26 cellular contexts compared by ENCODE assay signal in genomic region chr1:64867266-64867665, GRCh38.
DNase-seq lines count a peak whose midpoint lies in the region; ATAC-seq and TF ChIP-seq lines count a peak whose summit lies in the region.
"Had no signal": no experiment of that assay in that cellular context is flagged by ENCODE, and none has a peak within 500 bp of the region (broad histone marks: within the 10 kb centered on the region; RNA-seq: fewer than 3 reads in every experiment).

No MANE protein-coding gene starts in this region.

- H3K9me3 Mint-ChIP-seq in effector memory CD8-positive, alpha-beta T cell, result no peaks in the 10 kb centered on the region
- no peaks in the 10 kb centered on the region for H3K9me3 Mint-ChIP-seq in stimulated activated effector memory CD8-positive, alpha-beta T cell treated with anti-CD3 and anti-CD28 coated beads, Interleukin-12 subunit alpha, Interleukin-12 subunit beta, amount 100 ng/mL, for 72 hours
- no peaks in the 10 kb centered on the region for H3K9me3 Mint-ChIP-seq in activated naive CD4-positive, alpha-beta T cell treated with anti-CD3 and anti-CD28 coated beads, Interleukin-2, amount 50 U/mL, for 72 hours
- H3K9me3 Mint-ChIP-seq: CD8-positive, alpha-beta T cell had no signal

- no peaks in the 10 kb centered on the region for H3K4me1 ChIP-seq in foreskin keratinocyte
- H3K4me1 ChIP-seq: Caco-2, SJCRH30 had no signal

- no peak overlapping the region for H3K27ac ChIP-seq in foreskin keratinocyte
- H3K27ac ChIP-seq: A549, SJCRH30 had no signal

- H3K27me3 ChIP-seq in foreskin keratinocyte, result no peaks in the 10 kb centered on the region
- H3K27me3 ChIP-seq: SJCRH30 had no signal

- peaks cover 13% of the 10 kb centered on the region for H3K36me3 Mint-ChIP-seq in T-helper 17 cell (ENCODE audit: low read depth)
- H3K36me3 Mint-ChIP-seq in effector memory CD8-positive, alpha-beta T cell (ENCODE audit: insufficient read depth), result peaks cover 86% of the 10 kb centered on the region
- H3K36me3 Mint-ChIP-seq in stimulated activated effector memory CD8-positive, alpha-beta T cell treated with anti-CD3 and anti-CD28 coated beads, Interleukin-12 subunit alpha, Interleukin-12 subunit beta, amount 100 ng/mL, for 72 hours, result peaks cover 92% of the 10 kb centered on the region
- peaks cover 25 to 27% of the 10 kb centered on the region in 2 donors for H3K36me3 Mint-ChIP-seq in activated naive CD4-positive, alpha-beta T cell treated with anti-CD3 and anti-CD28 coated beads, Interleukin-2, amount 50 U/mL, for 72 hours

- no peak for DNase-seq in T-helper 17 cell
- no peak for DNase-seq in effector memory CD8-positive, alpha-beta T cell
- DNase-seq in fibroblast of peridontal ligament (ENCODE audit: extremely low read depth), result peak; percentile 34
- DNase-seq in stimulated activated effector memory CD8-positive, alpha-beta T cell treated with anti-CD3 and anti-CD28 coated beads, Interleukin-12 subunit alpha, Interleukin-12 subunit beta, amount 100 ng/mL, for 72 hours (ENCODE audit: low spot score in 2 of 2), result no peak
- no peak for DNase-seq in activated naive CD4-positive, alpha-beta T cell treated with anti-CD3 and anti-CD28 coated beads, Interleukin-2, amount 50 U/mL, for 72 hours (ENCODE audit: low spot score in 2 of 2)
- DNase-seq in foreskin keratinocyte, result no peak
- DNase-seq: C1 segment of cervical spinal cord; Caco-2; DMS 273 treated with DMSO at 0.1 percent for 48 hours; DMS79; EL; GDM1; KG1; MM.1S; NCI-H2029; NCI-H524 treated with DMSO at 0.1 percent for 48 hours; NCI-H82; NK-92 treated with Interleukin-12 subunit alpha and Interleukin-12 subunit beta, amount 100 ng/mL, for 24 hours; PC-3; SJCRH30 had no signal

- H3K27ac Mint-ChIP-seq in T-helper 17 cell, result peak overlapping the region; percentile 88
- H3K27ac Mint-ChIP-seq in effector memory CD8-positive, alpha-beta T cell, result peak overlapping the region; percentile 5 to 49
- H3K27ac Mint-ChIP-seq in stimulated activated effector memory CD8-positive, alpha-beta T cell treated with anti-CD3 and anti-CD28 coated beads, Interleukin-12 subunit alpha, Interleukin-12 subunit beta, amount 100 ng/mL, for 72 hours, result peak overlapping the region; percentile 14
- peak overlapping the region in 1 of 2 donors; percentile 46 for H3K27ac Mint-ChIP-seq in activated naive CD4-positive, alpha-beta T cell treated with anti-CD3 and anti-CD28 coated beads, Interleukin-2, amount 50 U/mL, for 72 hours
- H3K27ac Mint-ChIP-seq: CD8-positive, alpha-beta T cell had no signal

- no peak for TF ChIP-seq CTCF in foreskin keratinocyte (conservative IDR thresholded peaks at IDR 0.05)

- no peaks in the 10 kb centered on the region for H3K27me3 Mint-ChIP-seq in T-helper 17 cell
- H3K27me3 Mint-ChIP-seq in effector memory CD8-positive, alpha-beta T cell, result no peaks in the 10 kb centered on the region

- ATAC-seq in T-helper 17 cell, result no peak
- no peak for ATAC-seq in effector memory CD8-positive, alpha-beta T cell (replicated peaks)
- no peak for ATAC-seq in stimulated activated effector memory CD8-positive, alpha-beta T cell treated with anti-CD3 and anti-CD28 coated beads, Interleukin-12 subunit alpha, Interleukin-12 subunit beta, amount 100 ng/mL, for 72 hours
- no peak for ATAC-seq in HG03565 (IDR thresholded peaks at IDR 0.05; ENCODE audit: unreplicated experiment)
- no peak for ATAC-seq in activated naive CD4-positive, alpha-beta T cell treated with anti-CD3 and anti-CD28 coated beads, Interleukin-2, amount 50 U/mL, for 72 hours
- ATAC-seq in foreskin keratinocyte, result no peak
- ATAC-seq: A549; CD8-positive, alpha-beta T cell; GM12878; HepG2; PC-3; SK-N-SH treated with all-trans-retinoic acid at 6 μM for 48 hours had no signal

- peaks cover 32% of the 10 kb centered on the region for H3K4me1 Mint-ChIP-seq in T-helper 17 cell
- H3K4me1 Mint-ChIP-seq in effector memory CD8-positive, alpha-beta T cell (ENCODE audit: low read depth in 2 of 2), result peaks cover 34 to 41% of the 10 kb centered on the region in 2 donors
- H3K4me1 Mint-ChIP-seq in stimulated activated effector memory CD8-positive, alpha-beta T cell treated with anti-CD3 and anti-CD28 coated beads, Interleukin-12 subunit alpha, Interleukin-12 subunit beta, amount 100 ng/mL, for 72 hours, result peaks cover 32% of the 10 kb centered on the region

- no peak overlapping the region for H3K4me3 Mint-ChIP-seq in T-helper 17 cell
- no peak overlapping the region for H3K4me3 Mint-ChIP-seq in effector memory CD8-positive, alpha-beta T cell
- H3K4me3 Mint-ChIP-seq in stimulated activated effector memory CD8-positive, alpha-beta T cell treated with anti-CD3 and anti-CD28 coated beads, Interleukin-12 subunit alpha, Interleukin-12 subunit beta, amount 100 ng/mL, for 72 hours, result no peak overlapping the region
- H3K4me3 Mint-ChIP-seq: CD8-positive, alpha-beta T cell had no signal

- no peaks in the 10 kb centered on the region for H3K9me3 ChIP-seq in T-helper 17 cell (ENCODE audit: control insufficient read depth, low read length, poor library complexity, severe bottlenecking)
- H3K9me3 ChIP-seq: A549, Caco-2, SJCRH30 had no signal
